In the genomic region with DNA sequence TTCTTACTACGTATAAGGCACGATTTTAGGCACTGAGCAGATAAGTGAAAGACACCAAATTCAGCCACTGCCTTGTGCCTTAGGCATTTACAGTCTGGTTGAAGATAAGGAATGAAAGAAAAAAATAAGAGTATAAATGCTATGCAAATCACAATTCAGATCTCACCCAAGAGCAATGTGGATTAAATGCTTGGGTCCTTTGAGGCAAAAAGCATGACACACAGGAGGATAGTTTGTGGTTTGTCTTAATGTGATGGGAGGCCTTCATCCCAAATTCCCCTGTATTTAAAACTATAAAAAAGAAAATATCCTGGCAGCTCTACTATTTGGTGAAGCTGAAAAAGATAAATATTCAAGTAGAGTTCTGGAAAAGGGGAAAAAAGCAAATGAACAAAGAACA, we compare ENCODE assay signal across 22 cellular contexts.
DNase-seq lines count a peak whose midpoint lies in the region; ATAC-seq, FAIRE-seq and TF ChIP-seq lines count a peak whose summit lies in the region.
"Had no signal": no experiment of that assay in that cellular context is flagged by ENCODE, and none has a peak within 500 bp of the region (broad histone marks: within the 10 kb centered on the region; RNA-seq: fewer than 3 reads in every experiment).

No MANE protein-coding gene starts in this region.

- H3K4me2 ChIP-seq in endothelial cell of umbilical vein (ENCODE audit: insufficient read depth, low read length), result no peak overlapping the region

- ATAC-seq in activated CD4-positive, alpha-beta T cell treated with anti-CD3 and anti-CD28 coated beads for 36 hours, result no peak
- ATAC-seq in T-cell (replicated peaks in 1 of 4), result no peak
- ATAC-seq in stimulated activated memory B cell treated with anti-CD40 and anti-IgM and Interleukin-4, amounts not matched to agents 10 μg/mL and 1 μg/mL and 100 μg/mL, for 72 hours, result no peak
- no peak for ATAC-seq in HG03135 (IDR thresholded peaks at IDR 0.05; ENCODE audit: unreplicated experiment)
- ATAC-seq: GM12878, heart right ventricle had no signal

- POLR2A ChIA-PET in activated CD4-positive, alpha-beta T cell treated with anti-CD3 and anti-CD28 coated beads for 36 hours (lab: Charles Lee), result interaction anchor here (1.6 kb wide), 1 partner anchor 28 kb away, joined by 5 read pairs; no protein-coding TSS in a partner anchor
- POLR2A ChIA-PET in T-cell (lab: Charles Lee), result no interaction called here
- POLR2A ChIA-PET in endothelial cell of umbilical vein (lab: Charles Lee), result no interaction called here

- intact Hi-C loops in activated CD4-positive, alpha-beta T cell treated with anti-CD3 and anti-CD28 coated beads for 36 hours (cut with DNase I, micrococcal nuclease), result loop anchor here in 1 of 2 experiments (5.0 kb wide), 1 partner anchor 61 kb away; no protein-coding TSS in a partner anchor
- intact Hi-C loops in endothelial cell of umbilical vein (cut with micrococcal nuclease), result no loop called here

- H4K20me1 ChIP-seq in endothelial cell of umbilical vein (replicated peaks; ENCODE audit: control insufficient read depth, extremely low read depth, insufficient read depth, low read length), result no peaks in the 10 kb centered on the region

- BruUV-seq in endothelial cell of umbilical vein (replicated peaks; lab: Mats Ljungman, UMichigan), result no TSS peak

- no peak overlapping the region for H3K4me3 ChIP-seq in endothelial cell of umbilical vein (replicated peaks in 1 of 3; ENCODE audit: insufficient read depth in 1 of 3, low read depth in 1 of 3, low read length in 3 of 3)
- H3K4me3 ChIP-seq: GM12878, heart right ventricle had no signal

- dilution Hi-C loops in endothelial cell of umbilical vein (cut with MboI; ENCODE audit: extremely low pct_ligation_motif_present, low sequenced_read_pairs), result no loop called here

- no peak for TF ChIP-seq POLR2A in endothelial cell of umbilical vein (IDR thresholded peaks at IDR 0.05; ENCODE audit: low read depth, low read length)

- TF ChIP-seq CTCF in endothelial cell of umbilical vein (IDR thresholded peaks at IDR 0.05; ENCODE audit: extremely low read depth in 1 of 2, insufficient read depth in 1 of 2, low read depth in 1 of 2, low read length in 2 of 2), result no peak

- no peak for FAIRE-seq in endothelial cell of umbilical vein (lab: Jason Lieb, UNC)
- FAIRE-seq: GM12878 had no signal

- H3K36me3 ChIP-seq in endothelial cell of umbilical vein (ENCODE audit: control insufficient read depth in 2 of 2, extremely low read depth in 1 of 2, insufficient read depth in 2 of 2, low read length in 2 of 2), result peaks cover 18 to 62% of the 10 kb centered on the region in 2 experiments

- H3K9me1 ChIP-seq in endothelial cell of umbilical vein (replicated peaks; ENCODE audit: control insufficient read depth, extremely low read depth, insufficient read depth, low read length), result no peaks in the 10 kb centered on the region

- H3K27me3 Mint-ChIP-seq in activated CD4-positive, alpha-beta T cell treated with anti-CD3 and anti-CD28 coated beads for 36 hours, result no peaks in the 10 kb centered on the region
- no peaks in the 10 kb centered on the region for H3K27me3 Mint-ChIP-seq in T-cell
- H3K27me3 Mint-ChIP-seq in stimulated activated memory B cell treated with anti-CD40 and anti-IgM and Interleukin-4, amounts not matched to agents 10 μg/mL and 1 μg/mL and 100 μg/mL, for 72 hours, result no peaks in the 10 kb centered on the region

- no peak overlapping the region for H2AFZ ChIP-seq in endothelial cell of umbilical vein (ENCODE audit: low read depth, low read length)

- no peak overlapping the region for H3K9ac ChIP-seq in endothelial cell of umbilical vein (replicated peaks; ENCODE audit: extremely low read depth, insufficient read depth, low read length)

- no peak overlapping the region for H3K4me3 Mint-ChIP-seq in activated CD4-positive, alpha-beta T cell treated with anti-CD3 and anti-CD28 coated beads for 36 hours
- H3K4me3 Mint-ChIP-seq in T-cell, result no peak overlapping the region
- H3K4me3 Mint-ChIP-seq in stimulated activated memory B cell treated with anti-CD40 and anti-IgM and Interleukin-4, amounts not matched to agents 10 μg/mL and 1 μg/mL and 100 μg/mL, for 72 hours, result no peak overlapping the region
- H3K4me3 Mint-ChIP-seq: H9 had no signal

- H3K36me3 Mint-ChIP-seq in activated CD4-positive, alpha-beta T cell treated with anti-CD3 and anti-CD28 coated beads for 36 hours (ENCODE audit: low read depth), result peaks cover 82% of the 10 kb centered on the region
- H3K36me3 Mint-ChIP-seq in T-cell, result peaks cover 76% of the 10 kb centered on the region
- H3K36me3 Mint-ChIP-seq in stimulated activated memory B cell treated with anti-CD40 and anti-IgM and Interleukin-4, amounts not matched to agents 10 μg/mL and 1 μg/mL and 100 μg/mL, for 72 hours, result peaks cover 84% of the 10 kb centered on the region

- peak overlapping the region; percentile 93 for H3K27ac Mint-ChIP-seq in activated CD4-positive, alpha-beta T cell treated with anti-CD3 and anti-CD28 coated beads for 36 hours
- peak overlapping the region; percentile 80 to 94 for H3K27ac Mint-ChIP-seq in T-cell
- peak overlapping the region; percentile 66 for H3K27ac Mint-ChIP-seq in stimulated activated memory B cell treated with anti-CD40 and anti-IgM and Interleukin-4, amounts not matched to agents 10 μg/mL and 1 μg/mL and 100 μg/mL, for 72 hours
- H3K27ac Mint-ChIP-seq: H9 had no signal

- no peaks in the 10 kb centered on the region for H3K9me3 ChIP-seq in endothelial cell of umbilical vein (replicated peaks; ENCODE audit: control insufficient read depth, insufficient read depth, low read length)
- H3K9me3 ChIP-seq: heart right ventricle had no signal

- peak overlapping the region; percentile 8 for H3K27ac ChIP-seq in endothelial cell of umbilical vein (ENCODE audit: insufficient read depth, low read depth, low read length)

- H3K9me3 Mint-ChIP-seq in activated CD4-positive, alpha-beta T cell treated with anti-CD3 and anti-CD28 coated beads for 36 hours (ENCODE audit: low read depth), result no peaks in the 10 kb centered on the region
- no peaks in the 10 kb centered on the region for H3K9me3 Mint-ChIP-seq in T-cell
- H3K9me3 Mint-ChIP-seq in stimulated activated memory B cell treated with anti-CD40 and anti-IgM and Interleukin-4, amounts not matched to agents 10 μg/mL and 1 μg/mL and 100 μg/mL, for 72 hours, result no peaks in the 10 kb centered on the region
- H3K9me3 Mint-ChIP-seq: H9 had no signal

- H3K27me3 ChIP-seq in endothelial cell of umbilical vein (ENCODE audit: control insufficient read depth in 2 of 2, insufficient read depth in 2 of 2, low read length in 2 of 2), result no peaks in the 10 kb centered on the region
- H3K27me3 ChIP-seq: heart right ventricle had no signal

- peaks cover 100% of the 10 kb centered on the region for H3K4me1 ChIP-seq in endothelial cell of umbilical vein (ENCODE audit: control insufficient read depth, extremely low read depth, insufficient read depth, low read length)

- DNase-seq in activated CD4-positive, alpha-beta T cell treated with anti-CD3 and anti-CD28 coated beads for 36 hours, result no peak
- no peak for DNase-seq in activated CD4-positive, alpha-beta T cell treated with anti-CD3 and anti-CD28 coated beads for 4 hours
- DNase-seq in T-cell (no peak), endothelial cell of umbilical vein (ENCODE audit: low read depth, low spot score) (no peak), HuH-7.5 (ENCODE audit: low spot score) (no peak), SHP77 treated with DMSO at 0.1 percent for 48 hours (lab: John Stamatoyannopoulos, UW) (no peak)
- DNase-seq: 8988T; activated CD4-positive, CD25-positive, alpha-beta regulatory T cell treated with anti-CD3 and anti-CD28 coated beads, Interleukin-2, amount 50 U/mL, for 72 hours; activated effector memory CD4-positive, alpha-beta T cell treated with anti-CD3 and anti-CD28 coated beads, Interleukin-2, amount 50 U/mL, for 16 hours; aorta; H9; heart right ventricle; NCI-H1436 treated with DMSO at 0.1 percent for 48 hours; NCI-H2171 treated with DMSO at 0.1 percent for 48 hours; NCI-H526 treated with DMSO at 0.1 percent for 48 hours; posterior cingulate gyrus; SIG-M5; stimulated activated naive CD4-positive, alpha-beta T cell treated with Interleukin-2 at 50 U/mL for 16 hours; T-helper 2 cell had no signal

- H3K4me1 Mint-ChIP-seq in activated CD4-positive, alpha-beta T cell treated with anti-CD3 and anti-CD28 coated beads for 36 hours, result peaks cover 98% of the 10 kb centered on the region
- H3K4me1 Mint-ChIP-seq in T-cell, result peaks cover 99% of the 10 kb centered on the region in 3 donors
- H3K4me1 Mint-ChIP-seq in stimulated activated memory B cell treated with anti-CD40 and anti-IgM and Interleukin-4, amounts not matched to agents 10 μg/mL and 1 μg/mL and 100 μg/mL, for 72 hours, result peaks cover 73% of the 10 kb centered on the region

- CTCF ChIA-PET in activated CD4-positive, alpha-beta T cell treated with anti-CD3 and anti-CD28 coated beads for 36 hours (lab: Charles Lee), result interaction anchor here (1.0 to 2.9 kb wide), 4 partner anchors 21 to 173 kb away, joined by 3 to 11 read pairs (median 4); no protein-coding TSS in a partner anchor
- CTCF ChIA-PET in T-cell (lab: Charles Lee), result interaction anchor here in 1 of 2 donors (1.7 kb wide), 1 partner anchor 10 kb away, joined by 3 read pairs; no protein-coding TSS in a partner anchor
- CTCF ChIA-PET in endothelial cell of umbilical vein (lab: Charles Lee), result interaction anchor here (0.8 to 1.0 kb wide), 2 partner anchors 27 to 487 kb away, joined by 3 to 4 read pairs; no protein-coding TSS in a partner anchor

- peaks cover 69% of the 10 kb centered on the region for H3K79me2 ChIP-seq in endothelial cell of umbilical vein (ENCODE audit: control insufficient read depth, insufficient read depth, low read length)

TF ChIP-seq in endothelial cell of umbilical vein, 7 proteins besides CTCF, POLR2A, EP300 and RAD21:
- TF ChIP-seq MYC (IDR thresholded peaks at IDR 0.05; ENCODE audit: low read depth, low read length) (no peak), GATA2 (IDR thresholded peaks at IDR 0.05; ENCODE audit: insufficient read depth, insufficient read length, low read depth, low read length) (no peak), POLR2AphosphoS5 (IDR thresholded peaks at IDR 0.05; ENCODE audit: insufficient read depth, low read depth, low read length) (no peak), FOS (IDR thresholded peaks at IDR 0.05; ENCODE audit: borderline replicate concordance, insufficient read depth, low read length) (no peak), JUN (IDR thresholded peaks at IDR 0.05; ENCODE audit: borderline replicate concordance, insufficient read depth, insufficient read length, low read depth) (no peak), EZH2 (IDR thresholded peaks at IDR 0.05; ENCODE audit: borderline replicate concordance, low read depth, low read length, severe bottlenecking) (no peak), MAX (IDR thresholded peaks at IDR 0.05; ENCODE audit: insufficient read depth, insufficient read length) (no peak)
